8 cellular contexts compared by ENCODE assay signal in genomic region chr11:789951-790350, GRCh38. TPM values are rescaled to one million over a fixed set of nuclear protein-coding genes. Genes with fewer than 3 reads are reported as not detected.
A peak's percentile ranks its signal among the peaks of the same experiment; 100 is the strongest.
DNase-seq lines count a peak whose midpoint lies in the region; ATAC-seq and TF ChIP-seq lines count a peak whose summit lies in the region.

TSS of gene CEND1 (minus strand) at chr11:790090. CDS start at chr11:788576, 1,514 bp downstream.

- TF ChIP-seq CTCF in astrocyte of the spinal cord (IDR thresholded peaks at IDR 0.05; ENCODE audit: low read depth, low read length): no peak

- H3K4me3 ChIP-seq in astrocyte of the spinal cord (ENCODE audit: low read depth, low read length): no peak within 1 kb of the TSS

- DNase-seq in ELR (ENCODE audit: low read depth) (peak; percentile 62), NCI-H2227 (lab: John Stamatoyannopoulos, UW; ENCODE audit: unreplicated experiment) (peak; percentile 92), astrocyte of the spinal cord (ENCODE audit: low read depth, low spot score) (peak; percentile 38), myocyte (ENCODE audit: low read depth) (peak; percentile 52), COLO829 (ENCODE audit: low spot score) (no peak)

- in situ Hi-C loops in astrocyte of the spinal cord (cut with HindIII; ENCODE audit: low sequenced_read_pairs): no loop called here

- ATAC-seq in HG03175 (IDR thresholded peaks at IDR 0.05; ENCODE audit: unreplicated experiment) (no peak), GM19452 (IDR thresholded peaks at IDR 0.05; ENCODE audit: unreplicated experiment) (no peak), HG03354 (IDR thresholded peaks at IDR 0.05; ENCODE audit: poor library complexity, severe bottlenecking, unreplicated experiment) (no peak)

RNA-seq across cellular contexts. Expression of gene CEND1, which starts in this region (rescaled TPM):
- 0.53 and 0.94 TPM in 2 replicates for total RNA-seq in myocyte
- polyA plus RNA-seq in myocyte (2012): 1.2 TPM
